9 cellular contexts compared by ENCODE assay signal in genomic region chr2:218230882-218231281, GRCh38. TPM values are rescaled to one million over a fixed set of nuclear protein-coding genes. Genes with fewer than 3 reads are reported as not detected.
DNase-seq lines count a peak whose midpoint lies in the region; ATAC-seq and TF ChIP-seq lines count a peak whose summit lies in the region.
"Had no signal": no experiment of that assay in that cellular context is flagged by ENCODE, and none has a peak within 500 bp of the region (broad histone marks: within the 10 kb centered on the region; RNA-seq: fewer than 3 reads in every experiment).

No MANE protein-coding gene starts in this region.

- peak overlapping the region; percentile 37 to 67 (median 40) for H3K27ac ChIP-seq in body of pancreas
- H3K27ac ChIP-seq in naive thymus-derived CD4-positive, alpha-beta T cell (ENCODE audit: low read depth, low read length): peak overlapping the region; percentile 63
- H3K27ac ChIP-seq in adrenal gland: peak overlapping the region in 2 of 5 donors; percentile 27 to 62
- H3K27ac ChIP-seq: parathyroid adenoma had no signal

- H3K4me3 ChIP-seq in GM12864 (ENCODE audit: low read depth, low read length) (no peak overlapping the region), body of pancreas (no peak overlapping the region), adrenal gland (no peak overlapping the region)
- H3K4me3 ChIP-seq in naive thymus-derived CD4-positive, alpha-beta T cell (ENCODE audit: low read length): no peak overlapping the region

- H3K9me3 Mint-ChIP-seq in naive thymus-derived CD4-positive, alpha-beta T cell: no peaks in the 10 kb centered on the region

- peak; percentile 36 for ATAC-seq in GM21576 (IDR thresholded peaks at IDR 0.05; ENCODE audit: unreplicated experiment)
- peak; percentile 89 for ATAC-seq in body of pancreas
- ATAC-seq in naive thymus-derived CD4-positive, alpha-beta T cell: peak; percentile 80

- peaks cover 18 to 66% (median 49%) of the 10 kb centered on the region in 5 donors for H3K36me3 Mint-ChIP-seq in naive thymus-derived CD4-positive, alpha-beta T cell

- peaks cover 60% of the 10 kb centered on the region for H3K4me1 ChIP-seq in body of pancreas
- H3K4me1 ChIP-seq in naive thymus-derived CD4-positive, alpha-beta T cell (ENCODE audit: control insufficient read depth in 2 of 2, insufficient read depth in 2 of 2, low read length in 2 of 2): peaks cover 32 to 41% of the 10 kb centered on the region in 2 donors
- peaks cover 20 to 37% of the 10 kb centered on the region in 2 donors for H3K4me1 ChIP-seq in adrenal gland (replicated peaks in 1 of 2)
- H3K4me1 ChIP-seq: parathyroid adenoma had no signal

- DNase-seq in GM12864 (ENCODE audit: low read depth): no peak
- DNase-seq in M059J (ENCODE audit: low read depth): peak; percentile 45
- DNase-seq in body of pancreas: peak; percentile 44 to 70 (median 56)
- peak in 4 of 9 donors; percentile 15 to 29 (median 24) for DNase-seq in naive thymus-derived CD4-positive, alpha-beta T cell
- DNase-seq in activated CD4-positive, CD25-positive, alpha-beta regulatory T cell treated with anti-CD3 and anti-CD28 coated beads, Interleukin-2, amount 50 U/mL, for 72 hours: no peak
- no peak for DNase-seq in nucleus accumbens (lab: John Stamatoyannopoulos, UW)
- DNase-seq in adrenal gland: no peak

- intact Hi-C loops in body of pancreas (cut with DNase I) (no loop called here), adrenal gland (cut with DNase I) (no loop called here)
- intact Hi-C loops in naive thymus-derived CD4-positive, alpha-beta T cell (cut with micrococcal nuclease): no loop called here

- CTCF ChIA-PET in naive thymus-derived CD4-positive, alpha-beta T cell (lab: Charles Lee): interaction anchor here (0.8 to 2.9 kb wide), 4 partner anchors 12 to 45 kb away, joined by 3 to 13 read pairs (median 6); partner anchors contain the start of genes AAMP and PNKD

- peaks cover 0 to 4% of the 10 kb centered on the region in 2 donors for H3K36me3 ChIP-seq in body of pancreas (replicated peaks in 1 of 2; ENCODE audit: insufficient read depth in 1 of 2, low read depth in 2 of 2)
- peaks cover 24 to 75% (median 34%) of the 10 kb centered on the region in 3 experiments for H3K36me3 ChIP-seq in naive thymus-derived CD4-positive, alpha-beta T cell (ENCODE audit: control insufficient read depth in 2 of 3, insufficient read depth in 3 of 3, low read length in 3 of 3)
- peaks cover 0 to 86% of the 10 kb centered on the region in 2 donors for H3K36me3 ChIP-seq in adrenal gland (replicated peaks in 1 of 2)

- H3K9me3 ChIP-seq in body of pancreas: no peaks in the 10 kb centered on the region
- H3K9me3 ChIP-seq in naive thymus-derived CD4-positive, alpha-beta T cell (ENCODE audit: control insufficient read depth in 2 of 3, low read length in 3 of 3): no peaks in the 10 kb centered on the region
- no peaks in the 10 kb centered on the region for H3K9me3 ChIP-seq in adrenal gland (replicated peaks in 1 of 3)

- H3K27me3 ChIP-seq in body of pancreas: no peaks in the 10 kb centered on the region
- H3K27me3 ChIP-seq in naive thymus-derived CD4-positive, alpha-beta T cell (ENCODE audit: control insufficient read depth in 2 of 2, insufficient read depth in 2 of 2, low read length in 2 of 2): no peaks in the 10 kb centered on the region
- no peaks in the 10 kb centered on the region for H3K27me3 ChIP-seq in adrenal gland

- H3K4me1 Mint-ChIP-seq in naive thymus-derived CD4-positive, alpha-beta T cell: peaks cover 50 to 71% (median 64%) of the 10 kb centered on the region in 7 donors

- peak overlapping the region; percentile 66 to 89 (median 85) for H3K27ac Mint-ChIP-seq in naive thymus-derived CD4-positive, alpha-beta T cell

- no peaks in the 10 kb centered on the region for H3K27me3 Mint-ChIP-seq in naive thymus-derived CD4-positive, alpha-beta T cell

- TF ChIP-seq POLR2A in body of pancreas (IDR thresholded peaks at IDR 0.05) (no peak), adrenal gland (IDR thresholded peaks at IDR 0.05) (no peak)

- 3 to 8% methylated on average over 1 of the region's 1 CpG for WGBS in body of pancreas, 2 donors
- 4 to 20% (median 13%) methylated on average over 1 of the region's 1 CpG for WGBS in adrenal gland, 4 donors

- peak; percentile 44 for TF ChIP-seq CTCF in GM12864 (IDR thresholded peaks at IDR 0.05; ENCODE audit: low read depth, low read length, missing control alignments)
- TF ChIP-seq CTCF in body of pancreas (IDR thresholded peaks at IDR 0.05): peak; percentile 6 to 60 (median 32)
- peak in 2 of 6 experiments; percentile 16 to 26 for TF ChIP-seq CTCF in adrenal gland (IDR thresholded peaks at IDR 0.05)

- peak overlapping the region; percentile 27 to 69 (median 59) for H3K4me3 Mint-ChIP-seq in naive thymus-derived CD4-positive, alpha-beta T cell

- POLR2A ChIA-PET in naive thymus-derived CD4-positive, alpha-beta T cell (lab: Charles Lee): interaction anchor here (5.6 kb wide), 1 partner anchor 12 kb away, joined by 70 read pairs; the partner anchor contains the start of gene ARPC2

RNA-seq across cellular contexts. Expression of gene ARPC2, which starts 13.9 kb away (rescaled TPM):
- total RNA-seq in M059J (2014; rRNA removed; shearing (Covaris generic)): 359 and 456 TPM in 2 replicates
- total RNA-seq in body of pancreas (10 to 100 TPM; 68.6 to 96.2 TPM), adrenal gland (100 to 1,000 TPM; 122 to 254 (median 193) TPM)
- 100 to 1,000 TPM; 330 to 694 (median 368) TPM for total RNA-seq in naive thymus-derived CD4-positive, alpha-beta T cell
- 100 to 1,000 TPM; 628 to 638 TPM for polyA plus RNA-seq in naive thymus-derived CD4-positive, alpha-beta T cell
- 100 to 1,000 TPM in 2 of 3 donors, 10 to 100 TPM in 1; 93.5 to 284 (median 118) TPM for polyA plus RNA-seq in adrenal gland

RNA-seq across cellular contexts. Expression of gene GPBAR1, which starts 29.9 kb away (rescaled TPM):
- 0.37 TPM in 1 of 2 replicates, not detected in the other for total RNA-seq in M059J (2014; rRNA removed; shearing (Covaris generic))
- total RNA-seq in body of pancreas (10 to 100 TPM in 1 of 2 donors, 1 to 10 TPM in 1; 3.1 to 90.3 TPM), adrenal gland (10 to 100 TPM in 1 of 8 donors, 1 to 10 TPM in 7; 2.6 to 15.3 (median 4.1) TPM)
- 10 to 100 TPM in 1 of 5 experiments, 1 to 10 TPM in 3, under 1 TPM in 1; 0.80 to 12.9 (median 1.9) TPM for total RNA-seq in naive thymus-derived CD4-positive, alpha-beta T cell
- under 1 TPM; 0.15 to 0.27 TPM for polyA plus RNA-seq in naive thymus-derived CD4-positive, alpha-beta T cell
- 1 to 10 TPM in 2 of 3 donors, under 1 TPM in 1; 0.11 to 4.0 (median 2.1) TPM for polyA plus RNA-seq in adrenal gland

RNA-seq across cellular contexts. Expression of gene AAMP, which starts 39.1 kb away (rescaled TPM):
- 108 and 153 TPM in 2 replicates for total RNA-seq in M059J (2014; rRNA removed; shearing (Covaris generic))
- total RNA-seq in body of pancreas (100 to 1,000 TPM in 1 of 2 donors, 10 to 100 TPM in 1; 61.5 to 114 TPM), adrenal gland (100 to 1,000 TPM in 5 of 8 donors, 10 to 100 TPM in 3; 84.9 to 314 (median 110) TPM)
- 10 to 100 TPM; 54.1 to 67.0 (median 61.2) TPM for total RNA-seq in naive thymus-derived CD4-positive, alpha-beta T cell
- 100 to 1,000 TPM in 1 of 2 donors, 10 to 100 TPM in 1; 98.6 to 108 TPM for polyA plus RNA-seq in naive thymus-derived CD4-positive, alpha-beta T cell
- polyA plus RNA-seq in adrenal gland: 100 to 1,000 TPM in 1 of 3 donors, 10 to 100 TPM in 2; 54.8 to 129 (median 89.0) TPM

RNA-seq across cellular contexts. Expression of gene PNKD, which starts 39.4 kb away (rescaled TPM):
- 55.2 and 59.2 TPM in 2 replicates for total RNA-seq in M059J (2014; rRNA removed; shearing (Covaris generic))
- 10 to 100 TPM; 17.1 to 21.3 TPM for total RNA-seq in body of pancreas
- total RNA-seq in naive thymus-derived CD4-positive, alpha-beta T cell: 10 to 100 TPM; 18.5 to 38.4 (median 25.2) TPM
- polyA plus RNA-seq in naive thymus-derived CD4-positive, alpha-beta T cell: 100 to 1,000 TPM in 1 of 2 donors, 10 to 100 TPM in 1; 92.2 to 108 TPM
- total RNA-seq in adrenal gland: 100 to 1,000 TPM in 3 of 8 donors, 10 to 100 TPM in 5; 48.8 to 118 (median 87.4) TPM
- polyA plus RNA-seq in adrenal gland: 100 to 1,000 TPM in 2 of 3 donors, 10 to 100 TPM in 1; 56.9 to 181 (median 139) TPM

Comparison
In these comparisons a context has a peak if more than half of its experiments do, and no peak if none do; other contexts are left out.
1. DNase-seq: peak in M059J (single experiment) and body of pancreas (4 of 4); none in GM12864 (single experiment), activated CD4-positive, CD25-positive, alpha-beta regulatory T cell treated with anti-CD3 and anti-CD28 coated beads, Interleukin-2, amount 50 U/mL, for 72 hours (single experiment), nucleus accumbens (0 of 56) and adrenal gland (0 of 7).
2. ATAC-seq: peak in every context shown above with its lines; median percentile 89 in body of pancreas; 80 in naive thymus-derived CD4-positive, alpha-beta T cell; 36 in GM21576.